ENCODE assay signal across 18 cellular contexts in genomic region chr7:157408258-157409101, GRCh38.
"Had no signal": no experiment of that assay in that cellular context is flagged by ENCODE, and none has a peak within 500 bp of the region (broad histone marks: within the 10 kb centered on the region; RNA-seq: fewer than 3 reads in every experiment).

No MANE protein-coding gene starts in this region.

- FAIRE-seq: TTC549 had no signal

- H3K9ac ChIP-seq: parathyroid adenoma had no signal

- H2AFZ ChIP-seq: parathyroid adenoma had no signal

- DNase-seq: activated CD4-positive, alpha-beta T cell treated with anti-CD3 and anti-CD28 coated beads, Interleukin-2, amount 10 ng/mL, durations not matched to agents 7 days and 5 days; activated CD8-positive, alpha-beta memory T cell treated with anti-CD3 and anti-CD28 coated beads, Interleukin-2, amount 50 U/mL, for 48 hours; activated gamma-delta T cell; activated naive CD8-positive, alpha-beta T cell treated with anti-CD3 and anti-CD28 coated beads for 36 hours; activated T-cell treated with anti-CD3 and anti-CD28 coated beads, Interleukin-2, amount 50 U/mL, for 72 hours; amygdala; brain microvascular endothelial cell; erythroblast; left colon; midbrain; stimulated activated CD4-positive, alpha-beta T cell treated with anti-CD3 and anti-CD28 coated beads, Interleukin-2, amount 100 ng/mL, for 48 hours; stimulated activated naive B cell treated with anti-CD40 and anti-IgM and Interleukin-4, amounts not matched to agents 10 μg/mL and 1 μg/mL and 100 μg/mL, for 72 hours; substantia nigra; transverse colon had no signal

- H3K9me3 Mint-ChIP-seq: activated CD4-positive, alpha-beta T cell treated with anti-CD3 and anti-CD28 coated beads, Interleukin-2, amount 10 ng/mL, durations not matched to agents 7 days and 5 days; activated naive CD8-positive, alpha-beta T cell treated with anti-CD3 and anti-CD28 coated beads for 36 hours; activated T-cell treated with anti-CD3 and anti-CD28 coated beads, Interleukin-2, amount 50 U/mL, for 72 hours; stimulated activated naive B cell treated with anti-CD40 and anti-IgM and Interleukin-4, amounts not matched to agents 10 μg/mL and 1 μg/mL and 100 μg/mL, for 72 hours had no signal

- H3K27ac ChIP-seq: brain microvascular endothelial cell, gastroesophageal sphincter, heart right ventricle, parathyroid adenoma, transverse colon had no signal

- H3K9me3 ChIP-seq: gastroesophageal sphincter, heart right ventricle, transverse colon had no signal

- H3K4me3 Mint-ChIP-seq: activated CD4-positive, alpha-beta T cell treated with anti-CD3 and anti-CD28 coated beads, Interleukin-2, amount 10 ng/mL, durations not matched to agents 7 days and 5 days; activated naive CD8-positive, alpha-beta T cell treated with anti-CD3 and anti-CD28 coated beads for 36 hours; activated T-cell treated with anti-CD3 and anti-CD28 coated beads, Interleukin-2, amount 50 U/mL, for 72 hours; stimulated activated naive B cell treated with anti-CD40 and anti-IgM and Interleukin-4, amounts not matched to agents 10 μg/mL and 1 μg/mL and 100 μg/mL, for 72 hours had no signal

- H3K4me3 ChIP-seq: gastroesophageal sphincter, heart right ventricle, transverse colon had no signal

- H3K27me3 Mint-ChIP-seq: activated CD4-positive, alpha-beta T cell treated with anti-CD3 and anti-CD28 coated beads, Interleukin-2, amount 10 ng/mL, durations not matched to agents 7 days and 5 days; activated naive CD8-positive, alpha-beta T cell treated with anti-CD3 and anti-CD28 coated beads for 36 hours; stimulated activated naive B cell treated with anti-CD40 and anti-IgM and Interleukin-4, amounts not matched to agents 10 μg/mL and 1 μg/mL and 100 μg/mL, for 72 hours had no signal

- H3K27ac Mint-ChIP-seq: activated CD4-positive, alpha-beta T cell treated with anti-CD3 and anti-CD28 coated beads, Interleukin-2, amount 10 ng/mL, durations not matched to agents 7 days and 5 days; activated naive CD8-positive, alpha-beta T cell treated with anti-CD3 and anti-CD28 coated beads for 36 hours; activated T-cell treated with anti-CD3 and anti-CD28 coated beads, Interleukin-2, amount 50 U/mL, for 72 hours had no signal

- H3K27me3 ChIP-seq: brain microvascular endothelial cell, gastroesophageal sphincter, heart right ventricle, transverse colon had no signal

- H3K4me1 ChIP-seq: gastroesophageal sphincter, transverse colon had no signal

- ATAC-seq: activated T-cell treated with anti-CD3 and anti-CD28 coated beads, Interleukin-2, amount 50 U/mL, for 72 hours; gastroesophageal sphincter; heart right ventricle; left colon; stimulated activated naive B cell treated with anti-CD40 and anti-IgM and Interleukin-4, amounts not matched to agents 10 μg/mL and 1 μg/mL and 100 μg/mL, for 72 hours had no signal
